ENCODE assay signal across 13 cellular contexts in genomic region chr1:230333590-230334446, GRCh38.
DNase-seq lines count a peak whose midpoint lies in the region; ATAC-seq and TF ChIP-seq lines count a peak whose summit lies in the region.
"Had no signal": no experiment of that assay in that cellular context is flagged by ENCODE, and none has a peak within 500 bp of the region (broad histone marks: within the 10 kb centered on the region; RNA-seq: fewer than 3 reads in every experiment).

No MANE protein-coding gene starts in this region.

- no peak overlapping the region for H3K4me3 Mint-ChIP-seq in activated CD4-positive, alpha-beta memory T cell treated with anti-CD3 and anti-CD28 coated beads, Interleukin-2, amount 10 ng/mL, durations not matched to agents 7 days and 5 days

- peak; percentile 67 for DNase-seq in cardiac septum (ENCODE audit: low spot score)
- DNase-seq in left ventricle myocardium inferior, result no peak
- peak in 35 of 42 donors; percentile 37 to 90 (median 67) for DNase-seq in head of caudate nucleus
- peak; percentile 28 for DNase-seq in occipital lobe (lab: John Stamatoyannopoulos, UW)
- DNase-seq in upper lobe of right lung, result no peak
- no peak for DNase-seq in GM13977 (ENCODE audit: low spot score)
- no peak for DNase-seq in Karpas-422
- no peak for DNase-seq in activated CD4-positive, alpha-beta memory T cell treated with anti-CD3 and anti-CD28 coated beads, Interleukin-2, amount 10 ng/mL, durations not matched to agents 7 days and 5 days
- DNase-seq: 8988T, DMS 273 treated with DMSO at 0.1 percent for 48 hours, Kasumi-1, NCI-H2029, NCI-H510A treated with DMSO at 0.1 percent for 48 hours had no signal

- H3K36me3 Mint-ChIP-seq in activated CD4-positive, alpha-beta memory T cell treated with anti-CD3 and anti-CD28 coated beads, Interleukin-2, amount 10 ng/mL, durations not matched to agents 7 days and 5 days (ENCODE audit: low read depth), result peaks cover 2% of the 10 kb centered on the region

- H3K27ac ChIP-seq in left ventricle myocardium inferior (replicated peaks) (no peak overlapping the region), upper lobe of right lung (no peak overlapping the region), Karpas-422 (ENCODE audit: low read length) (no peak overlapping the region)

- intact Hi-C loops in cardiac septum (cut with DNase I), result no loop called here
- intact Hi-C loops in left ventricle myocardium inferior (cut with micrococcal nuclease), result no loop called here
- intact Hi-C loops in head of caudate nucleus (cut with DNase I), result no loop called here
- intact Hi-C loops in upper lobe of right lung (cut with DNase I), result no loop called here

- no peaks in the 10 kb centered on the region for H3K9me2 ChIP-seq in Karpas-422 (replicated peaks; ENCODE audit: insufficient read depth, low read length)

- H3K4me2 ChIP-seq in Karpas-422 (ENCODE audit: low read depth, low read length, poor library complexity, severe bottlenecking), result no peak overlapping the region

- no peaks in the 10 kb centered on the region for H3K4me1 Mint-ChIP-seq in activated CD4-positive, alpha-beta memory T cell treated with anti-CD3 and anti-CD28 coated beads, Interleukin-2, amount 10 ng/mL, durations not matched to agents 7 days and 5 days

- H3K27me3 ChIP-seq in left ventricle myocardium inferior (ENCODE audit: low read depth) (no peaks in the 10 kb centered on the region), upper lobe of right lung (no peaks in the 10 kb centered on the region), Karpas-422 (ENCODE audit: low read length) (no peaks in the 10 kb centered on the region)

- ATAC-seq in upper lobe of right lung, result peak; percentile 12

- H2AFZ ChIP-seq in Karpas-422 (ENCODE audit: low read length), result no peak overlapping the region

- H3K4me1 ChIP-seq in left ventricle myocardium inferior (peaks cover 6% of the 10 kb centered on the region), upper lobe of right lung (no peaks in the 10 kb centered on the region), Karpas-422 (ENCODE audit: low read length) (no peaks in the 10 kb centered on the region)

- POLR2A ChIA-PET in activated CD4-positive, alpha-beta memory T cell treated with anti-CD3 and anti-CD28 coated beads, Interleukin-2, amount 10 ng/mL, durations not matched to agents 7 days and 5 days (lab: Charles Lee), result no interaction called here

- H3K36me3 ChIP-seq in left ventricle myocardium inferior (no peaks in the 10 kb centered on the region), upper lobe of right lung (no peaks in the 10 kb centered on the region), Karpas-422 (ENCODE audit: insufficient read depth, low read length) (no peaks in the 10 kb centered on the region)

- CTCF ChIA-PET in activated CD4-positive, alpha-beta memory T cell treated with anti-CD3 and anti-CD28 coated beads, Interleukin-2, amount 10 ng/mL, durations not matched to agents 7 days and 5 days (lab: Charles Lee), result no interaction called here

- in situ Hi-C loops in GM13977 (cut with MboI; ENCODE audit: low pct_unique_long_range_greater_than_20kb, low sequenced_read_pairs, unreplicated experiment), result no loop called here

- H3K9me3 ChIP-seq in left ventricle myocardium inferior (replicated peaks), result no peaks in the 10 kb centered on the region
- H3K9me3 ChIP-seq in upper lobe of right lung, result no peaks in the 10 kb centered on the region
- no peaks in the 10 kb centered on the region for H3K9me3 ChIP-seq in Karpas-422 (ENCODE audit: low read length)

- H3K27ac Mint-ChIP-seq in activated CD4-positive, alpha-beta memory T cell treated with anti-CD3 and anti-CD28 coated beads, Interleukin-2, amount 10 ng/mL, durations not matched to agents 7 days and 5 days, result no peak overlapping the region

- no peak overlapping the region for H3K9ac ChIP-seq in Karpas-422 (ENCODE audit: low read length)

- H4K20me1 ChIP-seq in Karpas-422 (ENCODE audit: insufficient read depth, low read depth, low read length), result no peaks in the 10 kb centered on the region

- H3K9me3 Mint-ChIP-seq in activated CD4-positive, alpha-beta memory T cell treated with anti-CD3 and anti-CD28 coated beads, Interleukin-2, amount 10 ng/mL, durations not matched to agents 7 days and 5 days, result no peaks in the 10 kb centered on the region

- H3K27me3 Mint-ChIP-seq in activated CD4-positive, alpha-beta memory T cell treated with anti-CD3 and anti-CD28 coated beads, Interleukin-2, amount 10 ng/mL, durations not matched to agents 7 days and 5 days, result peaks cover 8% of the 10 kb centered on the region

- TF ChIP-seq CTCF in left ventricle myocardium inferior (IDR thresholded peaks at IDR 0.05; ENCODE audit: borderline replicate concordance) (no peak), upper lobe of right lung (IDR thresholded peaks at IDR 0.05) (no peak), GM13977 (IDR thresholded peaks at IDR 0.05; ENCODE audit: extremely low read depth, insufficient read depth, missing control alignments) (no peak)

- H3K79me2 ChIP-seq in Karpas-422 (ENCODE audit: low read length), result no peaks in the 10 kb centered on the region

- no peak overlapping the region for H3K4me3 ChIP-seq in left ventricle myocardium inferior
- no peak overlapping the region for H3K4me3 ChIP-seq in upper lobe of right lung
- H3K4me3 ChIP-seq in Karpas-422 (ENCODE audit: low read length), result no peak overlapping the region

Comparison
In these comparisons a context has a peak if more than half of its experiments do, and no peak if none do; other contexts are left out.
1. DNase-seq: peak in cardiac septum (single experiment), head of caudate nucleus (35 of 42) and occipital lobe (single experiment); none in left ventricle myocardium inferior (single experiment), upper lobe of right lung (single experiment), GM13977 (single experiment), Karpas-422 (single experiment) and activated CD4-positive, alpha-beta memory T cell treated with anti-CD3 and anti-CD28 coated beads, Interleukin-2, amount 10 ng/mL, durations not matched to agents 7 days and 5 days (single experiment).